In genomic region chr12:65741662-65742480, GRCh38 we compare ENCODE assay signal across 1 cellular context.
TF ChIP-seq lines count a peak whose summit lies in the region.

No MANE protein-coding gene starts in this region.

TF ChIP-seq in HepG2, 621 proteins besides CTCF, POLR2A, EP300 and RAD21 (continued from another document and continues in another):
- TF ChIP-seq ZBTB33 (CRISPR knock-in tag; IDR thresholded peaks at IDR 0.05): no peak
- no peak for TF ChIP-seq PAX8 (CRISPR knock-in tag; IDR thresholded peaks at IDR 0.05; ENCODE audit: borderline replicate concordance)
- no peak for TF ChIP-seq ETS1 (CRISPR knock-in tag; IDR thresholded peaks at IDR 0.05)
- no peak for TF ChIP-seq ZMAT3 (CRISPR knock-in tag; conservative IDR thresholded peaks at IDR 0.05)
- TF ChIP-seq CHD2 (IDR thresholded peaks at IDR 0.05; ENCODE audit: low read depth, low read length): no peak
- TF ChIP-seq EEA1 (CRISPR knock-in tag; IDR thresholded peaks at IDR 0.05; ENCODE audit: borderline replicate concordance): no peak
- no peak for TF ChIP-seq ZNF224 (CRISPR knock-in tag; IDR thresholded peaks at IDR 0.05)
- 0 out of 2 replicates have a peak, but pooled peaks have one; percentile 26 for TF ChIP-seq SRY (CRISPR knock-in tag; IDR thresholded peaks at IDR 0.05)
- TF ChIP-seq ATAD3A (CRISPR knock-in tag; IDR thresholded peaks at IDR 0.05): no peak
- no peak for TF ChIP-seq BRCA1 (CRISPR knock-in tag; IDR thresholded peaks at IDR 0.05)
- no peak for TF ChIP-seq NR2C2 (CRISPR knock-in tag; IDR thresholded peaks at IDR 0.05; ENCODE audit: borderline replicate concordance)
- no peak for TF ChIP-seq ARHGAP35 (CRISPR knock-in tag; IDR thresholded peaks at IDR 0.05; ENCODE audit: borderline replicate concordance)
- no peak for TF ChIP-seq ZNF205 (CRISPR knock-in tag; IDR thresholded peaks at IDR 0.05)
- no peak for TF ChIP-seq NFIC (IDR thresholded peaks at IDR 0.05; ENCODE audit: low read length)
- TF ChIP-seq CSRNP1 (CRISPR knock-in tag; IDR thresholded peaks at IDR 0.05): no peak
- no peak for TF ChIP-seq ATF7 (IDR thresholded peaks at IDR 0.05)
- TF ChIP-seq ATF7 (CRISPR knock-in tag; IDR thresholded peaks at IDR 0.05): no peak
- TF ChIP-seq MIER3 (CRISPR knock-in tag; IDR thresholded peaks at IDR 0.05; ENCODE audit: borderline replicate concordance): no peak
- TF ChIP-seq ZNF546 (CRISPR knock-in tag; conservative IDR thresholded peaks at IDR 0.05): no peak
- no peak for TF ChIP-seq USF2 (IDR thresholded peaks at IDR 0.05; ENCODE audit: low read depth, low read length)
- no peak for TF ChIP-seq USF2 (CRISPR knock-in tag; IDR thresholded peaks at IDR 0.05; ENCODE audit: borderline replicate concordance)
- TF ChIP-seq DZIP1 (CRISPR knock-in tag; IDR thresholded peaks at IDR 0.05): no peak
- TF ChIP-seq, protein P1, sequence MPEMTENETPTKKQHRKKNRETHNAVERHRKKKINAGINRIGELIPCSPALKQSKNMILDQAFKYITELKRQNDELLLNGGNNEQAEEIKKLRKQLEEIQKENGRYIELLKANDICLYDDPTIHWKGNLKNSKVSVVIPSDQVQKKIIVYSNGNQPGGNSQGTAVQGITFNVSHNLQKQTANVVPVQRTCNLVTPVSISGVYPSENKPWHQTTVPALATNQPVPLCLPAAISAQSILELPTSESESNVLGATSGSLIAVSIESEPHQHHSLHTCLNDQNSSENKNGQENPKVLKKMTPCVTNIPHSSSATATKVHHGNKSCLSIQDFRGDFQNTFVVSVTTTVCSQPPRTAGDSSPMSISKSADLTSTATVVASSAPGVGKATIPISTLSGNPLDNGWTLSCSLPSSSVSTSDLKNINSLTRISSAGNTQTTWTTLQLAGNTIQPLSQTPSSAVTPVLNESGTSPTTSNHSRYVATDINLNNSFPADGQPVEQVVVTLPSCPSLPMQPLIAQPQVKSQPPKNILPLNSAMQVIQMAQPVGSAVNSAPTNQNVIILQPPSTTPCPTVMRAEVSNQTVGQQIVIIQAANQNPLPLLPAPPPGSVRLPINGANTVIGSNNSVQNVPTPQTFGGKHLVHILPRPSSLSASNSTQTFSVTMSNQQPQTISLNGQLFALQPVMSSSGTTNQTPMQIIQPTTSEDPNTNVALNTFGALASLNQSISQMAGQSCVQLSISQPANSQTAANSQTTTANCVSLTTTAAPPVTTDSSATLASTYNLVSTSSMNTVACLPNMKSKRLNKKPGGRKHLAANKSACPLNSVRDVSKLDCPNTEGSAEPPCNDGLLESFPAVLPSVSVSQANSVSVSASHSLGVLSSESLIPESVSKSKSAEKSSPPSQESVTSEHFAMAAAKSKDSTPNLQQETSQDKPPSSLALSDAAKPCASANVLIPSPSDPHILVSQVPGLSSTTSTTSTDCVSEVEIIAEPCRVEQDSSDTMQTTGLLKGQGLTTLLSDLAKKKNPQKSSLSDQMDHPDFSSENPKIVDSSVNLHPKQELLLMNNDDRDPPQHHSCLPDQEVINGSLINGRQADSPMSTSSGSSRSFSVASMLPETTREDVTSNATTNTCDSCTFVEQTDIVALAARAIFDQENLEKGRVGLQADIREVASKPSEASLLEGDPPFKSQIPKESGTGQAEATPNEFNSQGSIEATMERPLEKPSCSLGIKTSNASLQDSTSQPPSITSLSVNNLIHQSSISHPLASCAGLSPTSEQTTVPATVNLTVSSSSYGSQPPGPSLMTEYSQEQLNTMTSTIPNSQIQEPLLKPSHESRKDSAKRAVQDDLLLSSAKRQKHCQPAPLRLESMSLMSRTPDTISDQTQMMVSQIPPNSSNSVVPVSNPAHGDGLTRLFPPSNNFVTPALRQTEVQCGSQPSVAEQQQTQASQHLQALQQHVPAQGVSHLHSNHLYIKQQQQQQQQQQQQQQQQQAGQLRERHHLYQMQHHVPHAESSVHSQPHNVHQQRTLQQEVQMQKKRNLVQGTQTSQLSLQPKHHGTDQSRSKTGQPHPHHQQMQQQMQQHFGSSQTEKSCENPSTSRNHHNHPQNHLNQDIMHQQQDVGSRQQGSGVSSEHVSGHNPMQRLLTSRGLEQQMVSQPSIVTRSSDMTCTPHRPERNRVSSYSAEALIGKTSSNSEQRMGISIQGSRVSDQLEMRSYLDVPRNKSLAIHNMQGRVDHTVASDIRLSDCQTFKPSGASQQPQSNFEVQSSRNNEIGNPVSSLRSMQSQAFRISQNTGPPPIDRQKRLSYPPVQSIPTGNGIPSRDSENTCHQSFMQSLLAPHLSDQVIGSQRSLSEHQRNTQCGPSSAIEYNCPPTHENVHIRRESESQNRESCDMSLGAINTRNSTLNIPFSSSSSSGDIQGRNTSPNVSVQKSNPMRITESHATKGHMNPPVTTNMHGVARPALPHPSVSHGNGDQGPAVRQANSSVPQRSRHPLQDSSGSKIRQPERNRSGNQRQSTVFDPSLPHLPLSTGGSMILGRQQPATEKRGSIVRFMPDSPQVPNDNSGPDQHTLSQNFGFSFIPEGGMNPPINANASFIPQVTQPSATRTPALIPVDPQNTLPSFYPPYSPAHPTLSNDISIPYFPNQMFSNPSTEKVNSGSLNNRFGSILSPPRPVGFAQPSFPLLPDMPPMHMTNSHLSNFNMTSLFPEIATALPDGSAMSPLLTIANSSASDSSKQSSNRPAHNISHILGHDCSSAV (CRISPR knock-in tag; IDR thresholded peaks at IDR 0.05; ENCODE audit: borderline replicate concordance): no peak
- TF ChIP-seq, protein P2, sequence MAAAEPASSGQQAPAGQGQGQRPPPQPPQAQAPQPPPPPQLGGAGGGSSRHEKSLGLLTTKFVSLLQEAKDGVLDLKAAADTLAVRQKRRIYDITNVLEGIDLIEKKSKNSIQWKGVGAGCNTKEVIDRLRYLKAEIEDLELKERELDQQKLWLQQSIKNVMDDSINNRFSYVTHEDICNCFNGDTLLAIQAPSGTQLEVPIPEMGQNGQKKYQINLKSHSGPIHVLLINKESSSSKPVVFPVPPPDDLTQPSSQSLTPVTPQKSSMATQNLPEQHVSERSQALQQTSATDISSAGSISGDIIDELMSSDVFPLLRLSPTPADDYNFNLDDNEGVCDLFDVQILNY (CRISPR knock-in tag; conservative IDR thresholded peaks at IDR 0.05): no peak
- no peak for TF ChIP-seq ZKSCAN8 (CRISPR knock-in tag; IDR thresholded peaks at IDR 0.05; ENCODE audit: borderline replicate concordance)
- TF ChIP-seq SNAI1 (CRISPR knock-in tag; IDR thresholded peaks at IDR 0.05; ENCODE audit: borderline replicate concordance): no peak
- no peak for TF ChIP-seq NCOA5 (CRISPR knock-in tag; IDR thresholded peaks at IDR 0.05)
- TF ChIP-seq ZNF652 (CRISPR knock-in tag; IDR thresholded peaks at IDR 0.05; ENCODE audit: borderline replicate concordance, low read depth): no peak
- no peak for TF ChIP-seq ZBTB8A (CRISPR knock-in tag; IDR thresholded peaks at IDR 0.05; ENCODE audit: borderline replicate concordance, low read depth)
- TF ChIP-seq AKAP8 (CRISPR knock-in tag; IDR thresholded peaks at IDR 0.05): no peak
- TF ChIP-seq ZNF264 (CRISPR knock-in tag; IDR thresholded peaks at IDR 0.05): no peak
- TF ChIP-seq, protein P3, sequence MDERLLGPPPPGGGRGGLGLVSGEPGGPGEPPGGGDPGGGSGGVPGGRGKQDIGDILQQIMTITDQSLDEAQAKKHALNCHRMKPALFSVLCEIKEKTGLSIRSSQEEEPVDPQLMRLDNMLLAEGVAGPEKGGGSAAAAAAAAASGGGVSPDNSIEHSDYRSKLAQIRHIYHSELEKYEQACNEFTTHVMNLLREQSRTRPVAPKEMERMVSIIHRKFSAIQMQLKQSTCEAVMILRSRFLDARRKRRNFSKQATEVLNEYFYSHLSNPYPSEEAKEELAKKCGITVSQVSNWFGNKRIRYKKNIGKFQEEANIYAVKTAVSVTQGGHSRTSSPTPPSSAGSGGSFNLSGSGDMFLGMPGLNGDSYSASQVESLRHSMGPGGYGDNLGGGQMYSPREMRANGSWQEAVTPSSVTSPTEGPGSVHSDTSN (CRISPR knock-in tag; IDR thresholded peaks at IDR 0.05): no peak
- TF ChIP-seq, protein P4, sequence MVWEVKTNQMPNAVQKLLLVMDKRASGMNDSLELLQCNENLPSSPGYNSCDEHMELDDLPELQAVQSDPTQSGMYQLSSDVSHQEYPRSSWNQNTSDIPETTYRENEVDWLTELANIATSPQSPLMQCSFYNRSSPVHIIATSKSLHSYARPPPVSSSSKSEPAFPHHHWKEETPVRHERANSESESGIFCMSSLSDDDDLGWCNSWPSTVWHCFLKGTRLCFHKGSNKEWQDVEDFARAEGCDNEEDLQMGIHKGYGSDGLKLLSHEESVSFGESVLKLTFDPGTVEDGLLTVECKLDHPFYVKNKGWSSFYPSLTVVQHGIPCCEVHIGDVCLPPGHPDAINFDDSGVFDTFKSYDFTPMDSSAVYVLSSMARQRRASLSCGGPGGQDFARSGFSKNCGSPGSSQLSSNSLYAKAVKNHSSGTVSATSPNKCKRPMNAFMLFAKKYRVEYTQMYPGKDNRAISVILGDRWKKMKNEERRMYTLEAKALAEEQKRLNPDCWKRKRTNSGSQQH (CRISPR knock-in tag; IDR thresholded peaks at IDR 0.05; ENCODE audit: low read depth): no peak
- TF ChIP-seq IRX3 (CRISPR knock-in tag; IDR thresholded peaks at IDR 0.05; ENCODE audit: borderline replicate concordance, low read depth): no peak
- no peak for TF ChIP-seq SATB2 (CRISPR knock-in tag; IDR thresholded peaks at IDR 0.05)
- no peak for TF ChIP-seq CC2D1A (CRISPR knock-in tag; IDR thresholded peaks at IDR 0.05)
- no peak for TF ChIP-seq NONO (IDR thresholded peaks at IDR 0.05)
- no peak for TF ChIP-seq NONO (CRISPR knock-in tag; conservative IDR thresholded peaks at IDR 0.05)
